23 cellular contexts compared by ENCODE assay signal in the genomic region with DNA sequence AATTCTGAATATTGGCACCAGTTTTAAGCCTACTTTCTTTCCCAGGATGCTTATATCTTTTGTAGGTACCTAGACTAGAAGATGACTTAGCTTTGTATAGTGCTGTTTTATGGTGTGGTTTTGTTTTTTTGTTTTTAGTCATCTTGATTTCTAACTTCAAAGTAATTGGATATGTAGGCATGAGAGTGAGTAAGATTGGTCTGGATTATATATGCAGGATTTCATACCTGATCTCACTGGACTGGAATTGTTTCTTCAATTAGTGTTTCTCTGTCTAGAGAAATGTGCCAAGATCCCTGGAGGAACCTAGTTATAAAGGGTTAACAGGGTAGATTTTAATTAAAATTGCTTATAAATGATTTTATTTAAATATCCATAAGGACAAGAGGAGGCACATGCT. TPM values are rescaled to one million over a fixed set of nuclear protein-coding genes. Genes with fewer than 3 reads are reported as not detected.
DNase-seq lines count a peak whose midpoint lies in the region; ATAC-seq and TF ChIP-seq lines count a peak whose summit lies in the region.
"Had no signal": no experiment of that assay in that cellular context is flagged by ENCODE, and none has a peak within 500 bp of the region (broad histone marks: within the 10 kb centered on the region; RNA-seq: fewer than 3 reads in every experiment).

No MANE protein-coding gene starts in this region.

- DNase-seq in activated naive CD4-positive, alpha-beta T cell treated with anti-CD3 and anti-CD28 coated beads for 36 hours: no peak
- no peak for DNase-seq in activated naive CD4-positive, alpha-beta T cell treated with anti-CD3 and anti-CD28 coated beads, Interleukin-2, amount 50 U/mL, for 16 hours
- DNase-seq in HT1080 (ENCODE audit: low read depth) (peak; percentile 34), astrocyte of the spinal cord (ENCODE audit: low read depth, low spot score) (peak; percentile 51), memory B cell (ENCODE audit: low spot score in 2 of 2) (no peak), coronary artery (ENCODE audit: low spot score) (no peak), neural progenitor cell (ENCODE audit: low spot score) (no peak), A172 (ENCODE audit: low spot score) (no peak)
- DNase-seq: activated CD4-positive, alpha-beta T cell treated with anti-CD3 and anti-CD28 coated beads, Interleukin-2, amount 50 U/mL, for 48 hours; activated CD4-positive, CD25-positive, alpha-beta regulatory T cell; adrenal gland; CD8-positive, alpha-beta memory T cell; left lung; NCI-H1048; NCI-H1694; NCI-H510A treated with DMSO at 0.1 percent for 48 hours; Peyer's patch; T-helper 1 cell; transverse colon had no signal

- no peaks in the 10 kb centered on the region for H3K4me1 ChIP-seq in neural progenitor cell
- H3K4me1 ChIP-seq: adrenal gland, left lung, Peyer's patch, SJSA1, transverse colon had no signal

- no peaks in the 10 kb centered on the region for H3K27me3 Mint-ChIP-seq in activated naive CD4-positive, alpha-beta T cell treated with anti-CD3 and anti-CD28 coated beads for 36 hours (ENCODE audit: low read depth)
- H3K27me3 Mint-ChIP-seq in memory B cell (no peaks in the 10 kb centered on the region), neural progenitor cell (ENCODE audit: insufficient read depth, low read depth) (no peaks in the 10 kb centered on the region)
- H3K27me3 Mint-ChIP-seq: CD8-positive, alpha-beta memory T cell had no signal

- no peak for TF ChIP-seq CTCF in astrocyte of the spinal cord (IDR thresholded peaks at IDR 0.05; ENCODE audit: low read depth, low read length)
- TF ChIP-seq CTCF in coronary artery (IDR thresholded peaks at IDR 0.05): no peak
- TF ChIP-seq CTCF in neural progenitor cell (IDR thresholded peaks at IDR 0.05): no peak

- H3K36me3 ChIP-seq in neural progenitor cell: no peaks in the 10 kb centered on the region
- H3K36me3 ChIP-seq: SJSA1 had no signal

- no peaks in the 10 kb centered on the region for H3K9me3 Mint-ChIP-seq in activated naive CD4-positive, alpha-beta T cell treated with anti-CD3 and anti-CD28 coated beads for 36 hours
- H3K9me3 Mint-ChIP-seq in memory B cell (no peaks in the 10 kb centered on the region), neural progenitor cell (no peaks in the 10 kb centered on the region)
- H3K9me3 Mint-ChIP-seq: CD8-positive, alpha-beta memory T cell had no signal

- H3K4me3 ChIP-seq in astrocyte of the spinal cord (ENCODE audit: low read depth, low read length) (no peak overlapping the region), coronary artery (no peak overlapping the region), neural progenitor cell (no peak overlapping the region)
- H3K4me3 ChIP-seq: adrenal gland, left lung, Peyer's patch, SJSA1, transverse colon had no signal

- no peak overlapping the region for H3K27ac ChIP-seq in coronary artery
- H3K27ac ChIP-seq in neural progenitor cell: no peak overlapping the region
- H3K27ac ChIP-seq: adrenal gland, left lung, Peyer's patch, SJSA1, transverse colon had no signal

- no peaks in the 10 kb centered on the region for H3F3A ChIP-seq in neural progenitor cell (ENCODE audit: low read depth)

- H3K79me2 ChIP-seq in neural progenitor cell (ENCODE audit: low read depth): no peaks in the 10 kb centered on the region

- H3K4me2 ChIP-seq in neural progenitor cell: no peak overlapping the region

- CTCF ChIA-PET in activated naive CD4-positive, alpha-beta T cell treated with anti-CD3 and anti-CD28 coated beads for 36 hours (lab: Charles Lee): no interaction called here

- intact Hi-C loops in activated naive CD4-positive, alpha-beta T cell treated with anti-CD3 and anti-CD28 coated beads for 36 hours (cut with micrococcal nuclease): no loop called here

- H2AFZ ChIP-seq in neural progenitor cell (replicated peaks): no peak overlapping the region

- H3K4me3 Mint-ChIP-seq in activated naive CD4-positive, alpha-beta T cell treated with anti-CD3 and anti-CD28 coated beads for 36 hours: no peak overlapping the region
- H3K4me3 Mint-ChIP-seq in memory B cell (no peak overlapping the region), neural progenitor cell (no peak overlapping the region)
- H3K4me3 Mint-ChIP-seq: CD8-positive, alpha-beta memory T cell had no signal

- H3K9me3 ChIP-seq in neural progenitor cell (ENCODE audit: low read depth): no peaks in the 10 kb centered on the region
- H3K9me3 ChIP-seq: adrenal gland, left lung, Peyer's patch, SJSA1, transverse colon had no signal

- H3K27ac Mint-ChIP-seq in activated naive CD4-positive, alpha-beta T cell treated with anti-CD3 and anti-CD28 coated beads for 36 hours: peak overlapping the region; percentile 16
- H3K27ac Mint-ChIP-seq in memory B cell (peak overlapping the region; percentile 45), neural progenitor cell (no peak overlapping the region)

- no peak for ATAC-seq in memory B cell (ENCODE audit: low read depth)
- ATAC-seq: esophagus mucosa, HepG2, left lung had no signal

- peaks cover 21% of the 10 kb centered on the region for H3K36me3 Mint-ChIP-seq in activated naive CD4-positive, alpha-beta T cell treated with anti-CD3 and anti-CD28 coated beads for 36 hours (ENCODE audit: low read depth)
- H3K36me3 Mint-ChIP-seq in memory B cell: peaks cover 37% of the 10 kb centered on the region
- H3K36me3 Mint-ChIP-seq in neural progenitor cell: no peaks in the 10 kb centered on the region

- no peak overlapping the region for H3K9ac ChIP-seq in neural progenitor cell

- no peaks in the 10 kb centered on the region for H3K27me3 ChIP-seq in neural progenitor cell
- H3K27me3 ChIP-seq: adrenal gland, left lung, Peyer's patch, SJSA1, transverse colon had no signal

- in situ Hi-C loops in astrocyte of the spinal cord (cut with HindIII; ENCODE audit: low sequenced_read_pairs): no loop called here

- H4K20me1 ChIP-seq in neural progenitor cell (ENCODE audit: low read depth): no peaks in the 10 kb centered on the region

- H3K4me1 Mint-ChIP-seq in activated naive CD4-positive, alpha-beta T cell treated with anti-CD3 and anti-CD28 coated beads for 36 hours (ENCODE audit: low read depth): peaks cover 6% of the 10 kb centered on the region
- H3K4me1 Mint-ChIP-seq in memory B cell: no peaks in the 10 kb centered on the region
- no peaks in the 10 kb centered on the region for H3K4me1 Mint-ChIP-seq in neural progenitor cell

RNA-seq across cellular contexts. Expression of a gene that starts 23.1 kb away (rescaled TPM):
- total RNA-seq in activated naive CD4-positive, alpha-beta T cell treated with anti-CD3 and anti-CD28 coated beads for 36 hours: 1 to 10 TPM; 3.5 to 3.9 TPM
- total RNA-seq in HT1080 (2014; rRNA removed; shearing (Covaris generic)): 6.6 and 9.2 TPM in 2 replicates
- polyA plus RNA-seq in HT1080 (2015; cell fraction: cytosol; rRNA removed): 9.3 and 9.7 TPM in 2 replicates
- 5.2 and 5.6 TPM in 2 replicates for polyA plus RNA-seq in HT1080 (2015; cell fraction: nucleus; rRNA removed)
- total RNA-seq in neural progenitor cell (ENCODE audit: low replicate concordance): 2.4 and 6.9 TPM in 2 replicates
- 5.4 and 6.2 TPM in 2 replicates for total RNA-seq in A172 (2014; rRNA removed; shearing (Covaris generic))
- total RNA-seq: A673 had no signal

Comparison
In these comparisons a context has a peak if more than half of its experiments do, and no peak if none do; other contexts are left out.
1. DNase-seq: peak in HT1080 (single experiment) and astrocyte of the spinal cord (single experiment); none in activated naive CD4-positive, alpha-beta T cell treated with anti-CD3 and anti-CD28 coated beads for 36 hours (single experiment), activated naive CD4-positive, alpha-beta T cell treated with anti-CD3 and anti-CD28 coated beads, Interleukin-2, amount 50 U/mL, for 16 hours (single experiment), memory B cell (0 of 2), coronary artery (single experiment), neural progenitor cell (single experiment) and A172 (single experiment).